32 cellular contexts compared by ENCODE assay signal in genomic region chr5:180305481-180305880, GRCh38. TPM values are rescaled to one million over a fixed set of nuclear protein-coding genes. Genes with fewer than 3 reads are reported as not detected.
"Had no signal": no experiment of that assay in that cellular context is flagged by ENCODE, and none has a peak within 500 bp of the region (broad histone marks: within the 10 kb centered on the region; RNA-seq: fewer than 3 reads in every experiment).

No MANE protein-coding gene starts in this region.

- DNase-seq: activated CD4-positive, alpha-beta memory T cell treated with anti-CD3 and anti-CD28 coated beads, Interleukin-2, amount 10 ng/mL, durations not matched to agents 7 days and 5 days; activated CD4-positive, alpha-beta T cell treated with anti-CD3 and anti-CD28 coated beads for 1 hour; activated CD4-positive, alpha-beta T cell treated with anti-CD3 and anti-CD28 coated beads for 48 hours; activated CD4-positive, CD25-positive, alpha-beta regulatory T cell; activated CD8-positive, alpha-beta memory T cell treated with anti-CD3 and anti-CD28 coated beads for 24 hours; activated CD8-positive, alpha-beta memory T cell treated with anti-CD3 and anti-CD28 coated beads, Interleukin-2, amount 10 ng/mL, durations not matched to agents 7 days and 5 days; activated CD8-positive, alpha-beta memory T cell treated with anti-CD3 and anti-CD28 coated beads, Interleukin-2, amount 50 U/mL, for 48 hours; activated effector memory CD4-positive, alpha-beta T cell treated with Interleukin-2 at 50 U/mL for 16 hours; activated naive CD4-positive, alpha-beta T cell treated with anti-CD3 and anti-CD28 coated beads, Interleukin-2, amount 10 ng/mL, durations not matched to agents 7 days and 5 days; activated naive CD8-positive, alpha-beta T cell treated with anti-CD3 and anti-CD28 coated beads, Interleukin-2, amount 50 U/mL, for 24 hours; activated T-cell treated with anti-CD3 and anti-CD28 coated beads, Interleukin-2, amount 50 U/mL, for 48 hours; amniotic stem cell; aorta; brain microvascular endothelial cell; Kasumi-1; KG1; MG63; NCI-H1048; NCI-H1105 treated with DMSO at 0.1 percent for 48 hours; NCI-H1694; NCI-H2029; NCI-H446; NCI-H510A treated with DMSO at 0.1 percent for 48 hours; NCI-H526 treated with DMSO at 0.1 percent for 48 hours; PC-9; SIG-M5; T1000; WERI-Rb-1 had no signal

- H3K27me3 ChIP-seq: brain microvascular endothelial cell, MG63 had no signal

- H3K36me3 ChIP-seq: MG63, WERI-Rb-1 had no signal

- H3K9me3 ChIP-seq: MG63 had no signal

- H3K4me3 ChIP-seq: MG63, PC-9 had no signal

- ATAC-seq: activated CD8-positive, alpha-beta memory T cell treated with anti-CD3 and anti-CD28 coated beads, Interleukin-2, amount 10 ng/mL, durations not matched to agents 7 days and 5 days; activated naive CD8-positive, alpha-beta T cell treated with anti-CD3 and anti-CD28 coated beads, Interleukin-2, amount 50 U/mL, for 24 hours had no signal

- H3K27ac ChIP-seq: brain microvascular endothelial cell, PC-9, RWPE1, WERI-Rb-1 had no signal

RNA-seq across cellular contexts. Expression of gene GFPT2, which starts 47.7 kb away (rescaled TPM):
- total RNA-seq: activated CD4-positive, alpha-beta memory T cell treated with anti-CD3 and anti-CD28 coated beads, Interleukin-2, amount 10 ng/mL, durations not matched to agents 7 days and 5 days; OCI-LY7; T-helper 1 cell treated with Interleukin-12 subunit alpha and Interleukin-12 subunit beta and Interleukin-4 antibody, amounts not matched to agents 30 ng/mL and 1 ng/mL, for 36 hours; T-helper 2 cell treated with Interferon-gamma antibody and Interleukin-4, amounts not matched to agents 100 ng/mL and 5 ng/mL, for 36 hours had no signal
